Comparison of ENCODE assay signal across 16 cellular contexts in genomic region chr11:101567086-101567485, GRCh38. TPM values are rescaled to one million over a fixed set of nuclear protein-coding genes. Genes with fewer than 3 reads are reported as not detected.
"Had no signal": no experiment of that assay in that cellular context is flagged by ENCODE, and none has a peak within 500 bp of the region (broad histone marks: within the 10 kb centered on the region; RNA-seq: fewer than 3 reads in every experiment).

No MANE protein-coding gene starts in this region.

- H3K4me3 ChIP-seq: coronary artery, heart right ventricle, left lung, ovary, thoracic aorta, uterus had no signal

- H3K36me3 ChIP-seq: heart right ventricle, left lung, ovary, thoracic aorta, uterus had no signal

- H3K4me3 Mint-ChIP-seq: activated naive CD4-positive, alpha-beta T cell treated with anti-CD3 and anti-CD28 coated beads, Interleukin-2, amount 50 U/mL, for 24 hours; memory B cell; nephron; stimulated activated naive CD8-positive, alpha-beta T cell treated with anti-CD3 and anti-CD28 coated beads, Interleukin-15, Interleukin-2, amounts not matched to agents 100 ng/mL and 50 ng/mL, for 24 hours had no signal

- DNase-seq: activated CD4-positive, alpha-beta T cell treated with anti-CD3 and anti-CD28 coated beads, Interleukin-2, amount 50 U/mL, for 1 hour; caudate nucleus; effector CD8-positive, alpha-beta T cell; heart right ventricle; ovary; stimulated activated CD4-positive, alpha-beta T cell treated with anti-CD3 and anti-CD28 coated beads, Interleukin-2, amount 100 ng/mL, for 48 hours; T-helper 2 cell; uterus had no signal

- ATAC-seq: heart right ventricle, left lung had no signal

- H3K27me3 Mint-ChIP-seq: activated naive CD4-positive, alpha-beta T cell treated with anti-CD3 and anti-CD28 coated beads, Interleukin-2, amount 50 U/mL, for 24 hours; memory B cell; stimulated activated naive CD8-positive, alpha-beta T cell treated with anti-CD3 and anti-CD28 coated beads, Interleukin-15, Interleukin-2, amounts not matched to agents 100 ng/mL and 50 ng/mL, for 24 hours had no signal

- H3K9me3 ChIP-seq: ovary, thoracic aorta, uterus had no signal

- H3K27ac Mint-ChIP-seq: activated naive CD4-positive, alpha-beta T cell treated with anti-CD3 and anti-CD28 coated beads, Interleukin-2, amount 50 U/mL, for 24 hours; memory B cell; nephron; stimulated activated naive CD8-positive, alpha-beta T cell treated with anti-CD3 and anti-CD28 coated beads, Interleukin-15, Interleukin-2, amounts not matched to agents 100 ng/mL and 50 ng/mL, for 24 hours had no signal

- H3K4me1 ChIP-seq: heart right ventricle, left lung, uterus had no signal

- H3K36me3 Mint-ChIP-seq: activated naive CD4-positive, alpha-beta T cell treated with anti-CD3 and anti-CD28 coated beads, Interleukin-2, amount 50 U/mL, for 24 hours; memory B cell had no signal

- H3K27ac ChIP-seq: coronary artery, heart right ventricle, left lung, ovary, thoracic aorta, uterus had no signal

- H3K4me1 Mint-ChIP-seq: activated naive CD4-positive, alpha-beta T cell treated with anti-CD3 and anti-CD28 coated beads, Interleukin-2, amount 50 U/mL, for 24 hours; nephron had no signal

- H3K9me3 Mint-ChIP-seq: activated naive CD4-positive, alpha-beta T cell treated with anti-CD3 and anti-CD28 coated beads, Interleukin-2, amount 50 U/mL, for 24 hours had no signal

- H3K27me3 ChIP-seq: heart right ventricle, left lung, ovary, uterus had no signal

RNA-seq across cellular contexts. Expression of gene TRPC6, which starts 16.7 kb away (rescaled TPM):
- total RNA-seq: activated CD8-positive, alpha-beta memory T cell treated with anti-CD3 and anti-CD28 coated beads for 36 hours had no signal
